1 cellular context compared by ENCODE assay signal in genomic region chr1:38013027-38013588, GRCh38.
TF ChIP-seq lines count a peak whose summit lies in the region.

No MANE protein-coding gene starts in this region.

TF ChIP-seq in K562, 482 proteins besides CTCF, POLR2A, EP300 and RAD21 (continued from another document and continues in another):
- no peak for TF ChIP-seq TAF15 (IDR thresholded peaks at IDR 0.05; ENCODE audit: low read depth, low read length)
- TF ChIP-seq KHSRP (IDR thresholded peaks at IDR 0.05): 0 out of 2 replicates have a peak, but pooled peaks have one; percentile 3
- TF ChIP-seq ELF1 (tag; IDR thresholded peaks at IDR 0.05): no peak; the same call in 1 of the 2 replicates
- no peak for TF ChIP-seq KAT8 (IDR thresholded peaks at IDR 0.05; ENCODE audit: low read depth)
- no peak for TF ChIP-seq NRF1 (conservative IDR thresholded peaks at IDR 0.05 in 1 of 2, IDR thresholded peaks at IDR 0.05 in 1 of 2)
- TF ChIP-seq CREB1 (IDR thresholded peaks at IDR 0.05): no peak
- no peak for TF ChIP-seq CREB1 (CRISPR knock-in tag; IDR thresholded peaks at IDR 0.05)
- no peak for TF ChIP-seq ZNF717 (CRISPR knock-in tag; IDR thresholded peaks at IDR 0.05)
- TF ChIP-seq, protein P1, sequence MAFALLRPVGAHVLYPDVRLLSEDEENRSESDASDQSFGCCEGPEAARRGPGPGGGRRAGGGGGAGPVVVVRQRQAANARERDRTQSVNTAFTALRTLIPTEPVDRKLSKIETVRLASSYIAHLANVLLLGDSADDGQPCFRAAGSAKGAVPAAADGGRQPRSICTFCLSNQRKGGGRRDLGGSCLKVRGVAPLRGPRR (CRISPR knock-in tag; IDR thresholded peaks at IDR 0.05): no peak
- no peak for TF ChIP-seq MYC (IDR thresholded peaks at IDR 0.05; ENCODE audit: low read depth, low read length)
- no peak for TF ChIP-seq MYC (CRISPR knock-in tag; IDR thresholded peaks at IDR 0.05; ENCODE audit: borderline replicate concordance, low read depth)
- no peak for TF ChIP-seq WHSC1 (IDR thresholded peaks at IDR 0.05; ENCODE audit: low read length)
- no peak for TF ChIP-seq ZNF436 (CRISPR knock-in tag; IDR thresholded peaks at IDR 0.05)
- no peak for TF ChIP-seq EGR1 (conservative IDR thresholded peaks at IDR 0.05)
- no peak for TF ChIP-seq NR3C1 (CRISPR knock-in tag; IDR thresholded peaks at IDR 0.05)
- TF ChIP-seq ARID2 (IDR thresholded peaks at IDR 0.05): no peak; the same call in 1 of the 2 replicates
- no peak for TF ChIP-seq ZNF239 (CRISPR knock-in tag; IDR thresholded peaks at IDR 0.05)
- no peak for TF ChIP-seq TAL1 (IDR thresholded peaks at IDR 0.05)
- no peak for TF ChIP-seq SETDB1 (IDR thresholded peaks at IDR 0.05; ENCODE audit: low read length)
- TF ChIP-seq, protein P2, sequence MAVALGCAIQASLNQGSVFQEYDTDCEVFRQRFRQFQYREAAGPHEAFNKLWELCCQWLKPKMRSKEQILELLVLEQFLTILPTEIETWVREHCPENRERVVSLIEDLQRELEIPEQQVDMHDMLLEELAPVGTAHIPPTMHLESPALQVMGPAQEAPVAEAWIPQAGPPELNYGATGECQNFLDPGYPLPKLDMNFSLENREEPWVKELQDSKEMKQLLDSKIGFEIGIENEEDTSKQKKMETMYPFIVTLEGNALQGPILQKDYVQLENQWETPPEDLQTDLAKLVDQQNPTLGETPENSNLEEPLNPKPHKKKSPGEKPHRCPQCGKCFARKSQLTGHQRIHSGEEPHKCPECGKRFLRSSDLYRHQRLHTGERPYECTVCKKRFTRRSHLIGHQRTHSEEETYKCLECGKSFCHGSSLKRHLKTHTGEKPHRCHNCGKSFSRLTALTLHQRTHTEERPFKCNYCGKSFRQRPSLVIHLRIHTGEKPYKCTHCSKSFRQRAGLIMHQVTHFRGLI (CRISPR knock-in tag; IDR thresholded peaks at IDR 0.05): no peak
- TF ChIP-seq MTF1 (CRISPR knock-in tag; IDR thresholded peaks at IDR 0.05; ENCODE audit: borderline replicate concordance): no peak
- TF ChIP-seq, protein P3, sequence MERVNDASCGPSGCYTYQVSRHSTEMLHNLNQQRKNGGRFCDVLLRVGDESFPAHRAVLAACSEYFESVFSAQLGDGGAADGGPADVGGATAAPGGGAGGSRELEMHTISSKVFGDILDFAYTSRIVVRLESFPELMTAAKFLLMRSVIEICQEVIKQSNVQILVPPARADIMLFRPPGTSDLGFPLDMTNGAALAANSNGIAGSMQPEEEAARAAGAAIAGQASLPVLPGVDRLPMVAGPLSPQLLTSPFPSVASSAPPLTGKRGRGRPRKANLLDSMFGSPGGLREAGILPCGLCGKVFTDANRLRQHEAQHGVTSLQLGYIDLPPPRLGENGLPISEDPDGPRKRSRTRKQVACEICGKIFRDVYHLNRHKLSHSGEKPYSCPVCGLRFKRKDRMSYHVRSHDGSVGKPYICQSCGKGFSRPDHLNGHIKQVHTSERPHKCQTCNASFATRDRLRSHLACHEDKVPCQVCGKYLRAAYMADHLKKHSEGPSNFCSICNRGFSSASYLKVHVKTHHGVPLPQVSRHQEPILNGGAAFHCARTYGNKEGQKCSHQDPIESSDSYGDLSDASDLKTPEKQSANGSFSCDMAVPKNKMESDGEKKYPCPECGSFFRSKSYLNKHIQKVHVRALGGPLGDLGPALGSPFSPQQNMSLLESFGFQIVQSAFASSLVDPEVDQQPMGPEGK (CRISPR knock-in tag; IDR thresholded peaks at IDR 0.05; ENCODE audit: borderline replicate concordance): 0 out of 2 replicates have a peak, but pooled peaks have one; percentile 49
- TF ChIP-seq FOXP1 (CRISPR knock-in tag; IDR thresholded peaks at IDR 0.05): no peak
- TF ChIP-seq SRF (CRISPR knock-in tag; IDR thresholded peaks at IDR 0.05): no peak
- TF ChIP-seq ZNF140 (CRISPR knock-in tag; IDR thresholded peaks at IDR 0.05): no peak
- TF ChIP-seq PHF8 (IDR thresholded peaks at IDR 0.05; ENCODE audit: borderline replicate concordance, low read length): no peak
- no peak for TF ChIP-seq MIER1 (IDR thresholded peaks at IDR 0.05; ENCODE audit: low read depth)
- TF ChIP-seq BDP1 (IDR thresholded peaks at IDR 0.05; ENCODE audit: insufficient read depth, insufficient read length): no peak
- TF ChIP-seq SRSF9 (IDR thresholded peaks at IDR 0.05; ENCODE audit: borderline replicate concordance, low read depth, low read length): no peak
- no peak for TF ChIP-seq ERF (CRISPR knock-in tag; IDR thresholded peaks at IDR 0.05)
- 0 out of 2 replicates have a peak, but pooled peaks have one; percentile 3 for TF ChIP-seq ZNF316 (IDR thresholded peaks at IDR 0.05)
- no peak for TF ChIP-seq HNRNPH1 (optimal IDR thresholded peaks at IDR 0.05; ENCODE audit: low read depth, low read length)
- TF ChIP-seq TFAP4 (CRISPR knock-in tag; IDR thresholded peaks at IDR 0.05; ENCODE audit: borderline replicate concordance): no peak
- no peak for TF ChIP-seq ZNF3 (CRISPR knock-in tag; IDR thresholded peaks at IDR 0.05)
- TF ChIP-seq HDAC1 (IDR thresholded peaks at IDR 0.05): peak in 1 of 2 experiments; percentile 30; a peak in 2 of 4 replicates
- no peak for TF ChIP-seq POLR3A (IDR thresholded peaks at IDR 0.05; ENCODE audit: borderline replicate concordance, extremely low read depth, insufficient read depth, insufficient read length)
- TF ChIP-seq SNAPC5 (CRISPR knock-in tag; IDR thresholded peaks at IDR 0.05): no peak
- no peak for TF ChIP-seq REST (CRISPR knock-in tag; IDR thresholded peaks at IDR 0.05; ENCODE audit: low read depth)
- no peak for TF ChIP-seq GATAD2A (IDR thresholded peaks at IDR 0.05)
- no peak; the same call in 1 of the 2 replicates for TF ChIP-seq ZNF41 (CRISPR knock-in tag; conservative IDR thresholded peaks at IDR 0.05)
- no peak for TF ChIP-seq PTTG1 (tag; IDR thresholded peaks at IDR 0.05; ENCODE audit: low read depth)
- TF ChIP-seq, protein P4, sequence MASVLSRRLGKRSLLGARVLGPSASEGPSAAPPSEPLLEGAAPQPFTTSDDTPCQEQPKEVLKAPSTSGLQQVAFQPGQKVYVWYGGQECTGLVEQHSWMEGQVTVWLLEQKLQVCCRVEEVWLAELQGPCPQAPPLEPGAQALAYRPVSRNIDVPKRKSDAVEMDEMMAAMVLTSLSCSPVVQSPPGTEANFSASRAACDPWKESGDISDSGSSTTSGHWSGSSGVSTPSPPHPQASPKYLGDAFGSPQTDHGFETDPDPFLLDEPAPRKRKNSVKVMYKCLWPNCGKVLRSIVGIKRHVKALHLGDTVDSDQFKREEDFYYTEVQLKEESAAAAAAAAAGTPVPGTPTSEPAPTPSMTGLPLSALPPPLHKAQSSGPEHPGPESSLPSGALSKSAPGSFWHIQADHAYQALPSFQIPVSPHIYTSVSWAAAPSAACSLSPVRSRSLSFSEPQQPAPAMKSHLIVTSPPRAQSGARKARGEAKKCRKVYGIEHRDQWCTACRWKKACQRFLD (CRISPR knock-in tag; IDR thresholded peaks at IDR 0.05): no peak
- TF ChIP-seq NCOA6 (IDR thresholded peaks at IDR 0.05): no peak
- TF ChIP-seq LEF1 (IDR thresholded peaks at IDR 0.05): no peak
- TF ChIP-seq STAT5B (CRISPR knock-in tag; IDR thresholded peaks at IDR 0.05): no peak
- no peak for TF ChIP-seq TARDBP (IDR thresholded peaks at IDR 0.05)
- TF ChIP-seq ATF7 (IDR thresholded peaks at IDR 0.05): no peak
- no peak for TF ChIP-seq NR0B1 (IDR thresholded peaks at IDR 0.05; ENCODE audit: partially characterized antibody)
- peak; percentile 84; the same call in 1 of the 2 replicates for TF ChIP-seq HDAC2 (IDR thresholded peaks at IDR 0.05)
- TF ChIP-seq, protein P5, sequence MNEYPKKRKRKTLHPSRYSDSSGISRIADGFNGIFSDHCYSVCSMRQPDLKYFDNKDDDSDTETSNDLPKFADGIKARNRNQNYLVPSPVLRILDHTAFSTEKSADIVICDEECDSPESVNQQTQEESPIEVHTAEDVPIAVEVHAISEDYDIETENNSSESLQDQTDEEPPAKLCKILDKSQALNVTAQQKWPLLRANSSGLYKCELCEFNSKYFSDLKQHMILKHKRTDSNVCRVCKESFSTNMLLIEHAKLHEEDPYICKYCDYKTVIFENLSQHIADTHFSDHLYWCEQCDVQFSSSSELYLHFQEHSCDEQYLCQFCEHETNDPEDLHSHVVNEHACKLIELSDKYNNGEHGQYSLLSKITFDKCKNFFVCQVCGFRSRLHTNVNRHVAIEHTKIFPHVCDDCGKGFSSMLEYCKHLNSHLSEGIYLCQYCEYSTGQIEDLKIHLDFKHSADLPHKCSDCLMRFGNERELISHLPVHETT (CRISPR knock-in tag; conservative IDR thresholded peaks at IDR 0.05 in 1 of 2, IDR thresholded peaks at IDR 0.05 in 1 of 2): no peak
- TF ChIP-seq ADNP (tag; IDR thresholded peaks at IDR 0.05): peak; percentile 92
- TF ChIP-seq ZNF277 (CRISPR knock-in tag; IDR thresholded peaks at IDR 0.05; ENCODE audit: borderline replicate concordance): no peak
- TF ChIP-seq HCFC1 (IDR thresholded peaks at IDR 0.05; ENCODE audit: low read depth, low read length): no peak
- TF ChIP-seq HLTF (IDR thresholded peaks at IDR 0.05): no peak
- no peak for TF ChIP-seq GATAD2B (IDR thresholded peaks at IDR 0.05; ENCODE audit: borderline replicate concordance)
- no peak for TF ChIP-seq E4F1 (CRISPR knock-in tag; IDR thresholded peaks at IDR 0.05; ENCODE audit: borderline replicate concordance)
- TF ChIP-seq NONO (IDR thresholded peaks at IDR 0.05; ENCODE audit: low read depth in 2 of 2, low read length in 1 of 2): no peak
